ENCODE assay signal across 20 cellular contexts in genomic region chr20:5544702-5545101, GRCh38.
DNase-seq lines count a peak whose midpoint lies in the region; ATAC-seq lines count a peak whose summit lies in the region.
"Had no signal": no experiment of that assay in that cellular context is flagged by ENCODE, and none has a peak within 500 bp of the region (broad histone marks: within the 10 kb centered on the region; RNA-seq: fewer than 3 reads in every experiment).

No MANE protein-coding gene starts in this region.

- intact Hi-C loops in activated CD4-positive, alpha-beta memory T cell treated with anti-CD3 and anti-CD28 coated beads for 36 hours (cut with micrococcal nuclease) = no loop called here

- H3K36me3 Mint-ChIP-seq in activated CD4-positive, alpha-beta memory T cell treated with anti-CD3 and anti-CD28 coated beads for 36 hours = peaks cover 30% of the 10 kb centered on the region
- H3K36me3 Mint-ChIP-seq in activated CD4-positive, alpha-beta memory T cell treated with anti-CD3 and anti-CD28 coated beads, Interleukin-2, amount 10 ng/mL, durations not matched to agents 7 days and 5 days (ENCODE audit: low read depth) = peaks cover 39% of the 10 kb centered on the region
- H3K36me3 Mint-ChIP-seq in immature natural killer cell = peaks cover 4 to 23% (median 21%) of the 10 kb centered on the region in 3 donors

- CTCF ChIA-PET in activated CD4-positive, alpha-beta memory T cell treated with anti-CD3 and anti-CD28 coated beads for 36 hours (lab: Charles Lee) = interaction anchor here (1.0 kb wide), 1 partner anchor 16 kb away, joined by 3 read pairs; no protein-coding TSS in a partner anchor
- CTCF ChIA-PET in activated CD4-positive, alpha-beta memory T cell treated with anti-CD3 and anti-CD28 coated beads, Interleukin-2, amount 10 ng/mL, durations not matched to agents 7 days and 5 days (lab: Charles Lee) = interaction anchor here (1.0 kb wide), 1 partner anchor 15 kb away, joined by 3 read pairs; no protein-coding TSS in a partner anchor

- no peak for DNase-seq in activated CD4-positive, alpha-beta memory T cell treated with anti-CD3 and anti-CD28 coated beads for 36 hours
- DNase-seq in activated CD4-positive, alpha-beta memory T cell treated with anti-CD3 and anti-CD28 coated beads, Interleukin-2, amount 10 ng/mL, durations not matched to agents 7 days and 5 days = no peak
- no peak for DNase-seq in stimulated activated naive CD8-positive, alpha-beta T cell treated with anti-CD3 and anti-CD28 coated beads, Interleukin-15, amount 100 ng/mL, for 72 hours
- DNase-seq in stimulated activated naive CD8-positive, alpha-beta T cell treated with anti-CD3 and anti-CD28 coated beads, Interleukin-15, Interleukin-2, amounts not matched to agents 100 U/mL and 50 U/mL, for 24 hours = no peak
- DNase-seq in immature natural killer cell (no peak), SIG-M5 treated with dmso at 0.1 percent for 504 hours (lab: John Stamatoyannopoulos, UW; ENCODE audit: unreplicated experiment) (no peak)
- DNase-seq: 8988T, DMS53, GF-D8, MV-4-11, NCI-H1105 treated with DMSO at 0.1 percent for 48 hours, NCI-H2029 treated with DMSO at 0.1 percent for 48 hours, NCI-H226, NCI-H510A treated with DMSO at 0.1 percent for 48 hours, NCI-H748 treated with DMSO at 0.1 percent for 48 hours, SJCRH30 had no signal

- H3K9me3 Mint-ChIP-seq in activated CD4-positive, alpha-beta memory T cell treated with anti-CD3 and anti-CD28 coated beads for 36 hours = no peaks in the 10 kb centered on the region
- no peaks in the 10 kb centered on the region for H3K9me3 Mint-ChIP-seq in activated CD4-positive, alpha-beta memory T cell treated with anti-CD3 and anti-CD28 coated beads, Interleukin-2, amount 10 ng/mL, durations not matched to agents 7 days and 5 days
- no peaks in the 10 kb centered on the region for H3K9me3 Mint-ChIP-seq in stimulated activated naive CD8-positive, alpha-beta T cell treated with anti-CD3 and anti-CD28 coated beads, Interleukin-15, amount 100 ng/mL, for 72 hours
- no peaks in the 10 kb centered on the region for H3K9me3 Mint-ChIP-seq in immature natural killer cell

- ATAC-seq in stimulated activated naive CD8-positive, alpha-beta T cell treated with anti-CD3 and anti-CD28 coated beads, Interleukin-15, amount 100 ng/mL, for 72 hours = no peak
- no peak for ATAC-seq in stimulated activated naive CD8-positive, alpha-beta T cell treated with anti-CD3 and anti-CD28 coated beads, Interleukin-15, Interleukin-2, amounts not matched to agents 100 U/mL and 50 U/mL, for 24 hours
- ATAC-seq in GM18858 (IDR thresholded peaks at IDR 0.05; ENCODE audit: unreplicated experiment) (no peak), GM21825 (IDR thresholded peaks at IDR 0.05; ENCODE audit: unreplicated experiment) (no peak)
- ATAC-seq: Panc1 had no signal

- H3K4me1 Mint-ChIP-seq in activated CD4-positive, alpha-beta memory T cell treated with anti-CD3 and anti-CD28 coated beads for 36 hours (ENCODE audit: low read depth) = peaks cover 28% of the 10 kb centered on the region
- peaks cover 3% of the 10 kb centered on the region for H3K4me1 Mint-ChIP-seq in activated CD4-positive, alpha-beta memory T cell treated with anti-CD3 and anti-CD28 coated beads, Interleukin-2, amount 10 ng/mL, durations not matched to agents 7 days and 5 days
- H3K4me1 Mint-ChIP-seq in stimulated activated naive CD8-positive, alpha-beta T cell treated with anti-CD3 and anti-CD28 coated beads, Interleukin-15, amount 100 ng/mL, for 72 hours = peaks cover 32% of the 10 kb centered on the region
- H3K4me1 Mint-ChIP-seq in immature natural killer cell = peaks cover 0 to 15% of the 10 kb centered on the region in 2 donors

- POLR2A ChIA-PET in activated CD4-positive, alpha-beta memory T cell treated with anti-CD3 and anti-CD28 coated beads for 36 hours (lab: Charles Lee) = no interaction called here
- POLR2A ChIA-PET in activated CD4-positive, alpha-beta memory T cell treated with anti-CD3 and anti-CD28 coated beads, Interleukin-2, amount 10 ng/mL, durations not matched to agents 7 days and 5 days (lab: Charles Lee) = interaction anchor here (0.8 kb wide), 1 partner anchor 10 kb away, joined by 3 read pairs; no protein-coding TSS in a partner anchor

- H3K27me3 Mint-ChIP-seq in activated CD4-positive, alpha-beta memory T cell treated with anti-CD3 and anti-CD28 coated beads for 36 hours = no peaks in the 10 kb centered on the region
- no peaks in the 10 kb centered on the region for H3K27me3 Mint-ChIP-seq in activated CD4-positive, alpha-beta memory T cell treated with anti-CD3 and anti-CD28 coated beads, Interleukin-2, amount 10 ng/mL, durations not matched to agents 7 days and 5 days
- H3K27me3 Mint-ChIP-seq in stimulated activated naive CD8-positive, alpha-beta T cell treated with anti-CD3 and anti-CD28 coated beads, Interleukin-15, amount 100 ng/mL, for 72 hours = no peaks in the 10 kb centered on the region
- peaks cover 0 to 11% (median 6%) of the 10 kb centered on the region in 3 donors for H3K27me3 Mint-ChIP-seq in immature natural killer cell (ENCODE audit: low read depth in 3 of 3)
- H3K27me3 Mint-ChIP-seq: IgD-negative memory B cell had no signal

- no peak overlapping the region for H3K4me3 Mint-ChIP-seq in activated CD4-positive, alpha-beta memory T cell treated with anti-CD3 and anti-CD28 coated beads for 36 hours
- H3K4me3 Mint-ChIP-seq in activated CD4-positive, alpha-beta memory T cell treated with anti-CD3 and anti-CD28 coated beads, Interleukin-2, amount 10 ng/mL, durations not matched to agents 7 days and 5 days = no peak overlapping the region
- H3K4me3 Mint-ChIP-seq in stimulated activated naive CD8-positive, alpha-beta T cell treated with anti-CD3 and anti-CD28 coated beads, Interleukin-15, amount 100 ng/mL, for 72 hours = no peak overlapping the region
- H3K4me3 Mint-ChIP-seq in immature natural killer cell = no peak overlapping the region
- H3K4me3 Mint-ChIP-seq: IgD-negative memory B cell had no signal

- H3K27ac Mint-ChIP-seq in activated CD4-positive, alpha-beta memory T cell treated with anti-CD3 and anti-CD28 coated beads for 36 hours = peak overlapping the region; percentile 9
- H3K27ac Mint-ChIP-seq in activated CD4-positive, alpha-beta memory T cell treated with anti-CD3 and anti-CD28 coated beads, Interleukin-2, amount 10 ng/mL, durations not matched to agents 7 days and 5 days = no peak overlapping the region
- peak overlapping the region; percentile 17 to 73 for H3K27ac Mint-ChIP-seq in stimulated activated naive CD8-positive, alpha-beta T cell treated with anti-CD3 and anti-CD28 coated beads, Interleukin-15, amount 100 ng/mL, for 72 hours
- peak overlapping the region in 4 of 6 donors; percentile 14 to 80 (median 65) for H3K27ac Mint-ChIP-seq in immature natural killer cell
- H3K27ac Mint-ChIP-seq: IgD-negative memory B cell had no signal
